ENCODE assay signal across 29 cellular contexts in the genomic region with DNA sequence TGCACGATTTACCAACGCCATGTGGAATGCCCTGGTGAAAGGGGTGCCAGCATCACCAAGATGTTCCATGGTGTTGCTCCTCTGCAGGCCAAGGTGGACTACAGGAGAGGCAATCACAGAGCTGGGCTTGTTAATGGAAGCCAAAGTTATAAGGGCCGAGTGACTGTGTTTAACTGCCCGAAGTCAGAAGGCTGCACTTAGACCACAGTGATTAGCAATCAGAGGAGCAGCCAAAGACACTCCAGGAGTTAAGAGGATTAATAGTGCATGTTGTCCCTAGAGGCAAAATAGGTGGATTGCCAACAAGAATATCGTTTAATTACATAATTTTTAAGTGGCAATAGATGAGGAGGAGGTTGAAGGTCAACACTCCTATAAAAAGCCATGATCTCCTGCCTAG.
"Had no signal": no experiment of that assay in that cellular context is flagged by ENCODE, and none has a peak within 500 bp of the region (broad histone marks: within the 10 kb centered on the region; RNA-seq: fewer than 3 reads in every experiment).

No MANE protein-coding gene starts in this region.

- H3K4me2 ChIP-seq: SK-N-SH had no signal

- H3K9me3 ChIP-seq: MG63, Peyer's patch, SJSA1, SK-N-SH had no signal

- H3K9me2 ChIP-seq: SK-N-SH had no signal

- H3K4me3 ChIP-seq: MG63, Peyer's patch, SJSA1 had no signal

- H3K27ac ChIP-seq: Peyer's patch, SJSA1 had no signal

- H3K4me1 ChIP-seq: Peyer's patch had no signal

- H3K27me3 ChIP-seq: MG63, Peyer's patch, SJSA1 had no signal

- H3K36me3 ChIP-seq: MG63, Peyer's patch, SJSA1 had no signal

- H3K9ac ChIP-seq: SK-N-SH had no signal

- DNase-seq: Kasumi-1, NCI-H1048, NCI-H1092 treated with DMSO at 0.1 percent for 48 hours, NCI-H1105 treated with DMSO at 0.1 percent for 48 hours, NCI-H1417, NCI-H1436, NCI-H146, NCI-H1694, NCI-H187, NCI-H1930, NCI-H2029 treated with DMSO at 0.1 percent for 48 hours, NCI-H2081 treated with DMSO at 0.1 percent for 48 hours, NCI-H2107, NCI-H2171, NCI-H226, NCI-H446 treated with DMSO at 0.1 percent for 48 hours, NCI-H510A, NCI-H526, NCI-H69, NCI-H748 treated with DMSO at 0.1 percent for 48 hours, Peyer's patch, Right ventricle myocardium superior, RPMI8226, SHP77 treated with DMSO at 0.1 percent for 48 hours, SK-N-SH, SW 1271, T-helper 1 cell had no signal
